ENCODE assay signal across 8 cellular contexts in the genomic region with DNA sequence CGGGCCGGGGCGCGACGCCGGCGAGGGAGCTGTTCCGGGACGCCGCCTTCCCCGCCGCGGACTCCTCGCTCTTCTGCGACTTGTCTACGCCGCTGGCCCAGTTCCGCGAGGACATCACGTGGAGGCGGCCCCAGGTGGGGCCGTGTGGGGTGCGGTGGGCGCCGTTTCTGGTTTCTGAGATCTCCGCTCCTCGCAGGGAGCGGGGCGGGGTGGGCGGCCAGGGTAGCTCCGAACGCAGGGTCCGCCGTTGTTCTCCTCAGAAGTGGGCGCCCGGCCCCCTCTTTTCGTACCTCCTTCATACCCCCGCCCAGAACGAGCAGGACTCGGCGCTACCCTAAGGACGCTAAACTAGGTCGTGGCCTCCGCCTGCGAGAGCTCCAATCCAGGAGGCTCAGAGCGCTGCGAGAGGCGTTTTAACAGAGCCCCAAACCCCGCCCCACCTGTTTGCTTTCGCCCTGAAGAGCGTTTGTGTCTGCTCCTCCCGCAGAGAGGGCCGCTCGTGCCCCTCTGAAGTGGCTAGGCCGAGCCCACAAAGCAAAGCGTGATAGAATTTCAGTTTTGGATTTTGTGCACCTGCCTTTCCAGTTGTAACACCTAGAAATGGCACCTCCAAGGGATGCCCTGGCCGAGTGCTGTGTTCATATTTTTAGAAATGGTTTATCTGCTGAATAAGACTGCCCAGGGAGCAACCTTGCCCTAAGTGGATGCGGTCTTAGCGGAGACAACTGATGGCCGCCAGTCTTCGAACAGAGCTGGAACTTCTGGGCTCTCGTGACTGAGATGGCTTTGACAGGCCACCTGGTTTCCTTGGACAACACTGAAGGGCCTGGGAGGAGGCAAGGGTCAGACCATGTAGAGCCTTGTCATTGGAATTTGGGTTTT. TPM values are rescaled to one million over a fixed set of nuclear protein-coding genes. Genes with fewer than 3 reads are reported as not detected.
DNase-seq lines count a peak whose midpoint lies in the region; ATAC-seq and TF ChIP-seq lines count a peak whose summit lies in the region.

No MANE protein-coding gene starts in this region.

- H3K36me3 ChIP-seq in RWPE2 (ENCODE audit: low read depth) = peaks cover 15% of the 10 kb centered on the region
- peaks cover 7% of the 10 kb centered on the region for H3K36me3 ChIP-seq in iPS DF 6.9 (ENCODE audit: control insufficient read depth, insufficient read depth, low read length)
- peaks cover 0 to 31% (median 27%) of the 10 kb centered on the region in 6 donors for H3K36me3 ChIP-seq in spleen

- peaks cover 6% of the 10 kb centered on the region for H3K36me3 Mint-ChIP-seq in activated naive CD8-positive, alpha-beta T cell treated with anti-CD3 and anti-CD28 coated beads, Interleukin-2, amount 50 U/mL, for 24 hours (ENCODE audit: low read depth)

- DNase-seq in NCI-H1417 (lab: John Stamatoyannopoulos, UW) (peak; percentile 68 to 80 (median 69)), NCI-H1417 treated with DMSO at 0.1 percent for 48 hours (lab: John Stamatoyannopoulos, UW) (no peak), RWPE2 (ENCODE audit: low spot score) (peak; percentile 53), iPS DF 6.9 (ENCODE audit: low read depth, low spot score) (no peak), spleen (peak; percentile 64), T1000 (lab: John Stamatoyannopoulos, UW) (no peak)
- peak; percentile 60 for DNase-seq in activated naive CD8-positive, alpha-beta T cell treated with anti-CD3 and anti-CD28 coated beads, Interleukin-2, amount 50 U/mL, for 24 hours

- H3K9me3 Mint-ChIP-seq in activated naive CD8-positive, alpha-beta T cell treated with anti-CD3 and anti-CD28 coated beads, Interleukin-2, amount 50 U/mL, for 24 hours = no peaks in the 10 kb centered on the region

- ATAC-seq in HG03354 (IDR thresholded peaks at IDR 0.05; ENCODE audit: poor library complexity, severe bottlenecking, unreplicated experiment) = peak; percentile 4
- ATAC-seq in RWPE2 (ENCODE audit: low read depth) = peak; percentile 21
- peak; percentile 17 for ATAC-seq in activated naive CD8-positive, alpha-beta T cell treated with anti-CD3 and anti-CD28 coated beads, Interleukin-2, amount 50 U/mL, for 24 hours

- peaks cover 22% of the 10 kb centered on the region for H3K4me1 ChIP-seq in RWPE2 (ENCODE audit: insufficient read depth, poor library complexity, severe bottlenecking)
- peaks cover 8% of the 10 kb centered on the region for H3K4me1 ChIP-seq in iPS DF 6.9 (ENCODE audit: control insufficient read depth, insufficient read depth, low read length)
- peaks cover 28 to 86% (median 58%) of the 10 kb centered on the region in 6 donors for H3K4me1 ChIP-seq in spleen

- H3K27me3 ChIP-seq in RWPE2 (ENCODE audit: insufficient read depth, poor library complexity, severe bottlenecking) (no peaks in the 10 kb centered on the region), iPS DF 6.9 (ENCODE audit: control insufficient read depth, insufficient read depth, low read length) (no peaks in the 10 kb centered on the region), spleen (replicated peaks in 1 of 7) (no peaks in the 10 kb centered on the region)

- H3K27ac ChIP-seq in RWPE2 (ENCODE audit: poor library complexity, severe bottlenecking) = peak overlapping the region; percentile 25
- no peak overlapping the region for H3K27ac ChIP-seq in iPS DF 6.9 (ENCODE audit: low read length)
- H3K27ac ChIP-seq in spleen = peak overlapping the region; percentile 94 to 98 (median 97)

- H3K4me1 Mint-ChIP-seq in activated naive CD8-positive, alpha-beta T cell treated with anti-CD3 and anti-CD28 coated beads, Interleukin-2, amount 50 U/mL, for 24 hours = peaks cover 34% of the 10 kb centered on the region

- no peaks in the 10 kb centered on the region for H3K27me3 Mint-ChIP-seq in activated naive CD8-positive, alpha-beta T cell treated with anti-CD3 and anti-CD28 coated beads, Interleukin-2, amount 50 U/mL, for 24 hours

- peak overlapping the region; percentile 32 for H3K27ac Mint-ChIP-seq in activated naive CD8-positive, alpha-beta T cell treated with anti-CD3 and anti-CD28 coated beads, Interleukin-2, amount 50 U/mL, for 24 hours

- TF ChIP-seq CTCF in RWPE2 (IDR thresholded peaks at IDR 0.05; ENCODE audit: poor library complexity, severe bottlenecking) (no peak), spleen (IDR thresholded peaks at IDR 0.05 in 8 of 11, conservative IDR thresholded peaks at IDR 0.05 in 3 of 11) (no peak)

- H3K4me3 ChIP-seq in RWPE2 (ENCODE audit: severe bottlenecking) (peak overlapping the region; percentile 82), iPS DF 6.9 (ENCODE audit: low read length) (peak overlapping the region; percentile 96; the same call in 1 of the 2 replicates), spleen (peak overlapping the region; percentile 89 to 100 (median 96))

- peak overlapping the region; percentile 90 for H3K4me3 Mint-ChIP-seq in activated naive CD8-positive, alpha-beta T cell treated with anti-CD3 and anti-CD28 coated beads, Interleukin-2, amount 50 U/mL, for 24 hours

- WGBS in iPS DF 6.9 (ENCODE audit: insufficient coverage, insufficient read length) = no CpG with 5 or more reads among the region's 62 CpGs
- 4 to 39% (median 7%) methylated on average over 8 to 62 of the region's 62 CpGs for WGBS in spleen, 5 donors

- intact Hi-C loops in spleen (cut with DNase I; ENCODE audit: low total_unique reads) = no loop called here

- H3K9me3 ChIP-seq in RWPE2 (ENCODE audit: severe bottlenecking) (no peaks in the 10 kb centered on the region), iPS DF 6.9 (ENCODE audit: control insufficient read depth, insufficient read depth, low read length) (no peaks in the 10 kb centered on the region), spleen (no peaks in the 10 kb centered on the region)

- no peak for TF ChIP-seq POLR2A in spleen (IDR thresholded peaks at IDR 0.05)

RNA-seq across cellular contexts. Expression of gene CAPN10, which starts 0.6 kb away (rescaled TPM):
- total RNA-seq in spleen = 10 to 100 TPM; 43.0 to 82.6 (median 59.4) TPM
- 10 to 100 TPM; 34.7 to 83.1 (median 66.1) TPM for polyA plus RNA-seq in spleen

RNA-seq across cellular contexts. Expression of gene RNPEPL1, which starts 18.9 kb away (rescaled TPM):
- total RNA-seq in spleen = 100 to 1,000 TPM in 2 of 7 donors, 10 to 100 TPM in 5; 57.2 to 116 (median 73.0) TPM
- polyA plus RNA-seq in spleen = 100 to 1,000 TPM in 2 of 3 donors, 10 to 100 TPM in 1; 79.8 to 165 (median 107) TPM

RNA-seq across cellular contexts. Expression of gene DUSP28, which starts 27.0 kb away (rescaled TPM):
- total RNA-seq in spleen = 10 to 100 TPM in 1 of 7 donors, 1 to 10 TPM in 6; 5.9 to 13.6 (median 7.1) TPM
- polyA plus RNA-seq in spleen = 1 to 10 TPM; 6.5 to 9.0 (median 7.9) TPM

RNA-seq across cellular contexts. Expression of gene ANKMY1, which starts 29.4 kb away (rescaled TPM):
- 10 to 100 TPM; 26.5 to 45.5 (median 30.1) TPM for total RNA-seq in spleen
- 10 to 100 TPM in 1 of 3 donors, 1 to 10 TPM in 2; 7.6 to 11.4 (median 8.1) TPM for polyA plus RNA-seq in spleen

RNA-seq across cellular contexts. Expression of gene GPR35, which starts 38.1 kb away (rescaled TPM):
- total RNA-seq in spleen = 10 to 100 TPM; 10.3 to 25.3 (median 18.7) TPM
- polyA plus RNA-seq in spleen = 10 to 100 TPM in 2 of 3 donors, 1 to 10 TPM in 1; 7.4 to 19.1 (median 17.8) TPM

Comparison
In these comparisons a context has a peak if more than half of its experiments do, and no peak if none do; other contexts are left out.
1. DNase-seq: peak in NCI-H1417 (3 of 3), RWPE2 (single experiment), activated naive CD8-positive, alpha-beta T cell treated with anti-CD3 and anti-CD28 coated beads, Interleukin-2, amount 50 U/mL, for 24 hours (single experiment) and spleen (single experiment); none in NCI-H1417 treated with DMSO at 0.1 percent for 48 hours (single experiment), iPS DF 6.9 (single experiment) and T1000 (single experiment).
2. Peak in every context shown above with its lines, with median percentiles within 50 percentile points of each other: ATAC-seq and H3K4me3 ChIP-seq.